Comparison of ENCODE assay signal across 9 cellular contexts in the genomic region with DNA sequence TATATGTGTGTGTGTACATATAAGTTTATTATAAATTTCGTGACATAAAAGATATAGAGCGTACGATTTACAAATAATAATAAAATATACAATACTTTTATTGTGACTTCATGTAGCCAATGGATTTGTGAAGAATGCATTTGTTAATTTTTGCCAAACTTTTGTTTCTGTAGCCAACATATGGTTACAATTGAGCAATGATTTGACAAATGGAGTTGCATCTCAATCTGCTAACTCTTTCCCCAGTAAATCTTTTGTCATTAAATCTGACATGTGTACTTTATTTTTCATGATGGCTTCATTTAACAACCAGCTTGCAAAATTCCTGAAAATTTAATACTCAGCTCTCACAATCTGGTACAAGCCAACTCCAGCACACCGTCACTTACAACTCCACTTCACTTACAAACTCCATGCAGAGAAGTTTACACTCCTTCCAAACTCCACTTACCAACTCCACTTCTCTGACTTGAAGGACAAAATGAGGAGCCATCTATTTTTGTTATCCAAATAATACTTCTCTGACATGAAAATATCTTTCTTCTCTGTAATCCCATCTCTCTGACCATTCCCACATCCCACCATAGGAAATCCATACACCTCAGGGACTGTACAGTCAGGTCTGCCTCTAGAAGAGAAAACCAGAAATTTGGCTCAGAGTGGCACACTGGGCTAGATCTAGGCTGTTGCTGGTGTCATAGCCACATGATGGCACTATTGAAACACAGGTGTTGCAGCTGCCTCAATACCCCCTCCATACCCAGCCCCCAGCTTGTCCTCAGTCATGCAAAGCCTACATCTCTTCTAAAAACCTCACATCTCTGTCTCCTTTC. TPM values are rescaled to one million over a fixed set of nuclear protein-coding genes. Genes with fewer than 3 reads are reported as not detected.
DNase-seq lines count a peak whose midpoint lies in the region; ATAC-seq, FAIRE-seq and TF ChIP-seq lines count a peak whose summit lies in the region.
"Had no signal": no experiment of that assay in that cellular context is flagged by ENCODE, and none has a peak within 500 bp of the region (broad histone marks: within the 10 kb centered on the region; RNA-seq: fewer than 3 reads in every experiment).

No MANE protein-coding gene starts in this region.

- no peak overlapping the region for H3K27ac ChIP-seq in neural progenitor cell

- H3K9ac ChIP-seq in neural progenitor cell: no peak overlapping the region

- peaks cover 4% of the 10 kb centered on the region for H3K4me1 ChIP-seq in neural progenitor cell

- H3K36me3 ChIP-seq in neural progenitor cell: no peaks in the 10 kb centered on the region

- TF ChIP-seq POLR2A in GM12891 (IDR thresholded peaks at IDR 0.05; ENCODE audit: low read depth, low read length): no peak

- no peaks in the 10 kb centered on the region for H3K79me2 ChIP-seq in neural progenitor cell (ENCODE audit: low read depth)

- H3K27me3 ChIP-seq in neural progenitor cell: no peaks in the 10 kb centered on the region

- H3K4me3 ChIP-seq in neural progenitor cell: no peak overlapping the region

- no peaks in the 10 kb centered on the region for H3K9me3 ChIP-seq in neural progenitor cell (ENCODE audit: low read depth)

- peak; percentile 62 for TF ChIP-seq CTCF in neural progenitor cell (IDR thresholded peaks at IDR 0.05)

- DNase-seq in AML-193 (lab: John Stamatoyannopoulos, UW) (peak; percentile 16 to 41), GM12891 (ENCODE audit: insufficient read length, low spot score) (peak; percentile 19), NCI-H69 (lab: John Stamatoyannopoulos, UW) (peak; percentile 67), dermis blood vessel endothelial cell (peak; percentile 70), neural progenitor cell (ENCODE audit: low spot score) (peak; percentile 65), T-helper 9 cell (no peak)
- DNase-seq in stimulated activated CD4-positive, alpha-beta T cell treated with anti-CD3 and anti-CD28 coated beads, Interleukin-2, amount 100 ng/mL, for 48 hours: no peak

- no peaks in the 10 kb centered on the region for H3K36me3 Mint-ChIP-seq in neural progenitor cell

- peaks cover 3% of the 10 kb centered on the region for H3K9me3 Mint-ChIP-seq in neural progenitor cell

- H3K4me3 Mint-ChIP-seq in neural progenitor cell: no peak overlapping the region

- no peak for ATAC-seq in GM21360 (IDR thresholded peaks at IDR 0.05; ENCODE audit: unreplicated experiment)

- H3K27me3 Mint-ChIP-seq in neural progenitor cell (ENCODE audit: insufficient read depth, low read depth): no peaks in the 10 kb centered on the region

- no peak overlapping the region for H3K4me2 ChIP-seq in neural progenitor cell

- peak overlapping the region; percentile 20 for H2AFZ ChIP-seq in neural progenitor cell (replicated peaks)

- no peaks in the 10 kb centered on the region for H3K4me1 Mint-ChIP-seq in neural progenitor cell

- no peak overlapping the region for H3K27ac Mint-ChIP-seq in neural progenitor cell

- H3F3A ChIP-seq in neural progenitor cell (ENCODE audit: low read depth): no peaks in the 10 kb centered on the region

- H4K20me1 ChIP-seq in neural progenitor cell (ENCODE audit: low read depth): no peaks in the 10 kb centered on the region

- peak; percentile 62 for FAIRE-seq in GM12891 (lab: Jason Lieb, UNC)
- FAIRE-seq: endometrium had no signal

TF ChIP-seq in GM12891, 5 proteins besides CTCF, POLR2A, EP300 and RAD21:
- TF ChIP-seq SPI1 (IDR thresholded peaks at IDR 0.05; ENCODE audit: low read depth, low read length): no peak
- TF ChIP-seq POLR2AphosphoS5 (IDR thresholded peaks at IDR 0.05; ENCODE audit: low read depth, low read length): no peak
- TF ChIP-seq PAX5 (IDR thresholded peaks at IDR 0.05; ENCODE audit: insufficient read depth, low read length, severe bottlenecking): no peak
- no peak for TF ChIP-seq TAF1 (IDR thresholded peaks at IDR 0.05; ENCODE audit: low read depth, low read length)
- no peak for TF ChIP-seq POU2F2 (IDR thresholded peaks at IDR 0.05; ENCODE audit: low read depth, low read length)
TF ChIP-seq in GM12891: peak in this region for 0.

RNA-seq across cellular contexts. Expression of a gene that starts 26.6 kb away (rescaled TPM):
- polyA plus RNA-seq in GM12891 (2012; ENCODE audit: low read depth, missing spikeins): 10.6 TPM
- total RNA-seq in dermis blood vessel endothelial cell (33.8 and 39.1 TPM in 2 replicates), neural progenitor cell (ENCODE audit: low replicate concordance) (70.6 and 88.6 TPM in 2 replicates)

RNA-seq across cellular contexts. Expression of a gene that starts 50.7 kb away (rescaled TPM):
- polyA plus RNA-seq in GM12891 (2012; ENCODE audit: low read depth, missing spikeins): 57.5 TPM
- total RNA-seq in dermis blood vessel endothelial cell: 77.6 and 88.8 TPM in 2 replicates
- 66.8 and 80.0 TPM in 2 replicates for total RNA-seq in neural progenitor cell (ENCODE audit: low replicate concordance)

Comparison
In these comparisons a context has a peak if more than half of its experiments do, and no peak if none do; other contexts are left out.
1. DNase-seq: peak in AML-193 (2 of 2), GM12891 (single experiment), NCI-H69 (single experiment), dermis blood vessel endothelial cell (single experiment) and neural progenitor cell (single experiment); none in T-helper 9 cell (single experiment) and stimulated activated CD4-positive, alpha-beta T cell treated with anti-CD3 and anti-CD28 coated beads, Interleukin-2, amount 100 ng/mL, for 48 hours (0 of 2).